In the genomic region with DNA sequence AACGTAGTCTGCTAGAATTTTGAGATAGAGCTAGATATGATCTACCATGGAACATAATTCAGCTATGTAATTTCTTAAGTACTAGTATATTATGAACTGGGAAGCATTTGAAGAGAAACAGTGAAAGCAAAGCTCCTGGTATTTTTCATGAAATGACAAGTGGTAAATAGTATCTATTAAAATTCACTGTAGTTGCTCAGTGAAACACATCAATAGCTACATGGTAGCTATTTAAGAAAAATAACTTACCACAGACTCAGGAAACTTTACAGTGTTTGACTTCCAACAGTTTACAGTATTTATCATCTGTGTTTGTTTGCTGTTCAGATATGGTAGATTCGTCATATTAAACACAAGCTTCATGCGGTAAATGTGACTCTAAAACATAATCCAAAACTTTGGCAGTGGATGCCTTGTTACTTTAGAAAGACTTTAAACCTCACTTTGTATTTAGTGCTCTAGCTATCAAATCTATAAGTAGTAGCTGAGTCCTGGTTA, we compare ENCODE assay signal across 28 cellular contexts. TPM values are rescaled to one million over a fixed set of nuclear protein-coding genes. Genes with fewer than 3 reads are reported as not detected.
DNase-seq lines count a peak whose midpoint lies in the region; ATAC-seq, FAIRE-seq and TF ChIP-seq lines count a peak whose summit lies in the region.
"Had no signal": no experiment of that assay in that cellular context is flagged by ENCODE, and none has a peak within 500 bp of the region (broad histone marks: within the 10 kb centered on the region; RNA-seq: fewer than 3 reads in every experiment).

No MANE protein-coding gene starts in this region.

- no peak for ATAC-seq in A549
- ATAC-seq: activated naive CD4-positive, alpha-beta T cell treated with anti-CD3 and anti-CD28 coated beads, Interleukin-2, amount 50 U/mL, for 72 hours; left cardiac atrium had no signal

- no peaks in the 10 kb centered on the region for H3K27me3 Mint-ChIP-seq in CD4-positive, alpha-beta memory T cell

- no peaks in the 10 kb centered on the region for H3K9me1 ChIP-seq in keratinocyte (ENCODE audit: control insufficient read depth, extremely low read depth, insufficient read depth, low read length)

- dilution Hi-C loops in keratinocyte (cut with MboI; ENCODE audit: extremely low pct_ligation_motif_present, low sequenced_read_pairs), result no loop called here

- no peak for TF ChIP-seq RAD21 in A549 (conservative IDR thresholded peaks at IDR 0.05 in 1 of 2, IDR thresholded peaks at IDR 0.05 in 1 of 2)

- H3K4me1 ChIP-seq in A549 (peaks cover 86% of the 10 kb centered on the region), OCI-LY1 (ENCODE audit: insufficient read depth, low read length, severe bottlenecking) (peaks cover 70% of the 10 kb centered on the region), keratinocyte (ENCODE audit: control insufficient read depth, extremely low read depth, insufficient read depth, low read length) (peaks cover 14% of the 10 kb centered on the region)
- H3K4me1 ChIP-seq in CD4-positive, alpha-beta memory T cell (ENCODE audit: insufficient read depth, low read length), result peaks cover 95% of the 10 kb centered on the region

- intact Hi-C loops in CD4-positive, alpha-beta memory T cell (cut with micrococcal nuclease), result loop anchor here (2.0 kb wide), 1 partner anchor 17 kb away; no protein-coding TSS in a partner anchor

- POLR2A ChIA-PET in A549 (lab: Yijun Ruan, JAX) (no interaction called here), HEK293T (lab: Yijun Ruan, JAX) (interaction anchor here (1.2 kb wide), 2 partner anchors 23 to 26 kb away, joined by 4 to 8 read pairs; a partner anchor contains a TSS)
- POLR2A ChIA-PET in CD4-positive, alpha-beta memory T cell (lab: Charles Lee; ENCODE audit: partially characterized antibody), result interaction anchor here (0.6 to 12.7 kb wide), 12 partner anchors 8 to 202 kb away, joined by 3 to 106 read pairs (median 3); a partner anchor contains a TSS

- no peaks in the 10 kb centered on the region for H3K36me3 ChIP-seq in CD4-positive, alpha-beta memory T cell (ENCODE audit: insufficient read depth, low read length)
- H3K36me3 ChIP-seq in OCI-LY1 (ENCODE audit: insufficient read depth, low read length) (peaks cover 4% of the 10 kb centered on the region; the same call in 1 of the 2 replicates), keratinocyte (ENCODE audit: control insufficient read depth in 2 of 2, extremely low read depth in 1 of 2, insufficient read depth in 2 of 2, low read length in 2 of 2) (peaks cover 0 to 2% of the 10 kb centered on the region in 2 experiments)
- H3K36me3 ChIP-seq: ascending aorta, cardiac muscle cell, esophagus squamous epithelium, SJSA1 had no signal

- no peak for TF ChIP-seq EP300 in A549 (IDR thresholded peaks at IDR 0.05)

- no peak overlapping the region for H2AFZ ChIP-seq in OCI-LY1 (ENCODE audit: low read length)
- H2AFZ ChIP-seq in keratinocyte (ENCODE audit: control insufficient read depth, low read length), result no peak overlapping the region

- H3K79me2 ChIP-seq in OCI-LY1 (ENCODE audit: insufficient read depth, low read length) (peaks cover 94% of the 10 kb centered on the region), keratinocyte (ENCODE audit: control insufficient read depth, insufficient read depth, low read length) (peaks cover 98% of the 10 kb centered on the region)

- H3K27ac ChIP-seq in A549, result no peak overlapping the region
- no peak overlapping the region for H3K27ac ChIP-seq in CD4-positive, alpha-beta memory T cell (ENCODE audit: low read depth, low read length)
- no peak overlapping the region for H3K27ac ChIP-seq in OCI-LY1 (ENCODE audit: low read depth, low read length, poor library complexity, severe bottlenecking)
- H3K27ac ChIP-seq in keratinocyte (ENCODE audit: control insufficient read depth, insufficient read depth, low read length), result no peak overlapping the region
- H3K27ac ChIP-seq: ascending aorta, cardiac muscle cell, esophagus squamous epithelium, SJSA1 had no signal

- CTCF ChIA-PET in A549 (lab: Yijun Ruan, JAX), result interaction anchor here (0.5 to 3.2 kb wide), 7 partner anchors 23 to 335 kb away, joined by 3 to 15 read pairs (median 3); no protein-coding TSS in a partner anchor
- CTCF ChIA-PET in CD4-positive, alpha-beta memory T cell (lab: Charles Lee; ENCODE audit: partially characterized antibody), result interaction anchor here (0.7 to 6.5 kb wide), 16 partner anchors 9 to 202 kb away, joined by 3 to 51 read pairs (median 4); a partner anchor contains a TSS
- CTCF ChIA-PET in HEK293T (lab: Yijun Ruan, JAX), result no interaction called here

- peak overlapping the region in 5 of 8 donors; percentile 34 to 58 (median 51) for H3K4me3 Mint-ChIP-seq in CD4-positive, alpha-beta memory T cell
- H3K4me3 Mint-ChIP-seq: activated T-helper 1 cell treated with anti-CD3 and anti-CD28 coated beads, Interleukin-12 subunit alpha, Interleukin-12 subunit beta, Interleukin-2, Interleukin-4 antibody, amounts not matched to agents 30 ng/mL and 10 ng/mL and 1 ng/mL, durations not matched to agents 14 hours and 24 hours and 36 hours; CD14-positive monocyte; H9 had no signal

- TF ChIP-seq CTCF in A549 (IDR thresholded peaks at IDR 0.05) (no peak), OCI-LY1 (IDR thresholded peaks at IDR 0.05; ENCODE audit: low read length) (no peak), keratinocyte (optimal IDR thresholded peaks at IDR 0.05 in 1 of 3, IDR thresholded peaks at IDR 0.05 in 1 of 3, conservative IDR thresholded peaks at IDR 0.05 in 1 of 3; ENCODE audit: extremely low read depth in 1 of 3, insufficient read depth in 2 of 3, low read length in 3 of 3) (no peak)

- H3K4me2 ChIP-seq in A549 (peak overlapping the region; percentile 14; the same call in 2 of the 3 replicates), OCI-LY1 (ENCODE audit: low read length) (peak overlapping the region; percentile 19; the same call in 1 of the 2 replicates), keratinocyte (ENCODE audit: control insufficient read depth, extremely low read depth, insufficient read depth, low read depth, low read length) (no peak overlapping the region)

- H3K9ac ChIP-seq in OCI-LY1 (ENCODE audit: low read length) (no peak overlapping the region), keratinocyte (ENCODE audit: control insufficient read depth, extremely low read depth, insufficient read depth, low read length) (no peak overlapping the region)

- no peaks in the 10 kb centered on the region for H3K9me3 ChIP-seq in A549
- no peaks in the 10 kb centered on the region for H3K9me3 ChIP-seq in CD4-positive, alpha-beta memory T cell (ENCODE audit: control insufficient read depth in 1 of 2, low read length in 2 of 2)
- H3K9me3 ChIP-seq in OCI-LY1 (ENCODE audit: low read length), result no peaks in the 10 kb centered on the region
- no peaks in the 10 kb centered on the region for H3K9me3 ChIP-seq in keratinocyte (ENCODE audit: control insufficient read depth, low read depth, low read length)
- H3K9me3 ChIP-seq: ascending aorta, esophagus squamous epithelium, SJSA1 had no signal

- 72% methylated on average over 3 of the region's 3 CpGs for WGBS in A549 (ENCODE audit: missing lambda C conversion rate)

- H3K4me3 ChIP-seq in A549, result no peak overlapping the region
- no peak overlapping the region for H3K4me3 ChIP-seq in CD4-positive, alpha-beta memory T cell (ENCODE audit: low read length in 2 of 2)
- no peak overlapping the region for H3K4me3 ChIP-seq in OCI-LY1 (ENCODE audit: low read depth, low read length, poor library complexity, severe bottlenecking)
- H3K4me3 ChIP-seq in keratinocyte (ENCODE audit: control insufficient read depth in 2 of 3, extremely low read depth in 1 of 3, insufficient read depth in 2 of 3, low read depth in 1 of 3, low read length in 3 of 3), result no peak overlapping the region
- H3K4me3 ChIP-seq: ascending aorta, cardiac muscle cell, esophagus squamous epithelium, SJSA1 had no signal

- H4K20me1 ChIP-seq in OCI-LY1 (ENCODE audit: insufficient read depth, low read length) (no peaks in the 10 kb centered on the region), keratinocyte (ENCODE audit: control insufficient read depth, extremely low read depth, insufficient read depth, low read length) (no peaks in the 10 kb centered on the region)

- peaks cover 62 to 93% (median 79%) of the 10 kb centered on the region in 4 donors for H3K4me1 Mint-ChIP-seq in CD4-positive, alpha-beta memory T cell

- 0 out of 2 replicates have a peak, but pooled peaks cover 3% of the 10 kb centered on the region for H3F3A ChIP-seq in OCI-LY1 (ENCODE audit: insufficient read depth, low read length)

- FAIRE-seq in A549 (lab: Jason Lieb, UNC) (peak; percentile 74), keratinocyte (lab: Jason Lieb, UNC) (peak; percentile 5)
- FAIRE-seq: endometrium, TTC549, urothelium cell line had no signal

- DNase-seq in A549 (ENCODE audit: low read depth in 1 of 2, low spot score in 1 of 2), result no peak
- no peak for DNase-seq in CD4-positive, alpha-beta memory T cell
- no peak for DNase-seq in keratinocyte (ENCODE audit: low read depth, low spot score)
- no peak for DNase-seq in HEK293T (ENCODE audit: extremely low spot score)
- DNase-seq in DMS153 (lab: John Stamatoyannopoulos, UW), result no peak
- no peak for DNase-seq in DMS53 treated with DMSO at 0.1 percent for 48 hours (lab: John Stamatoyannopoulos, UW; ENCODE audit: unreplicated experiment)
- DNase-seq: activated CD4-positive, alpha-beta T cell treated with anti-CD3 and anti-CD28 coated beads for 1 hour; esophagus squamous epithelium; H9; KG1; left cardiac atrium; MM.1S; NCI-H2029 treated with DMSO at 0.1 percent for 48 hours; NCI-H345; NCI-H748 treated with DMSO at 0.1 percent for 48 hours; RPMI8226; stimulated activated CD4-positive, alpha-beta T cell treated with anti-CD3 and anti-CD28 coated beads, Interleukin-15, amount 100 ng/mL, for 24 hours; stimulated activated naive CD4-positive, alpha-beta T cell had no signal

- no peak for TF ChIP-seq POLR2A in A549 (IDR thresholded peaks at IDR 0.05; ENCODE audit: low read length)

- H3K36me3 Mint-ChIP-seq in CD4-positive, alpha-beta memory T cell, result peaks cover 4 to 12% of the 10 kb centered on the region in 2 donors
- H3K36me3 Mint-ChIP-seq: activated naive CD4-positive, alpha-beta T cell treated with anti-CD3 and anti-CD28 coated beads, Interleukin-2, amount 50 U/mL, for 72 hours had no signal

- H3K27ac Mint-ChIP-seq in CD4-positive, alpha-beta memory T cell, result peak overlapping the region; percentile 26 to 81 (median 71)
- H3K27ac Mint-ChIP-seq: CD14-positive monocyte, H9 had no signal

- H3K27me3 ChIP-seq in CD4-positive, alpha-beta memory T cell (ENCODE audit: insufficient read depth, low read length), result no peaks in the 10 kb centered on the region
- H3K27me3 ChIP-seq in OCI-LY1 (ENCODE audit: insufficient read depth, low read length), result no peaks in the 10 kb centered on the region
- H3K27me3 ChIP-seq in keratinocyte (ENCODE audit: control insufficient read depth, extremely low read depth, insufficient read depth, low read length), result no peaks in the 10 kb centered on the region
- H3K27me3 ChIP-seq: ascending aorta, cardiac muscle cell, esophagus squamous epithelium, SJSA1 had no signal

- no peaks in the 10 kb centered on the region for H3K9me2 ChIP-seq in OCI-LY1 (ENCODE audit: low read depth, low read length)

- H3K9me3 Mint-ChIP-seq in CD4-positive, alpha-beta memory T cell, result no peaks in the 10 kb centered on the region
- H3K9me3 Mint-ChIP-seq: activated naive CD4-positive, alpha-beta T cell treated with anti-CD3 and anti-CD28 coated beads, Interleukin-2, amount 50 U/mL, for 72 hours; activated T-helper 1 cell treated with anti-CD3 and anti-CD28 coated beads, Interleukin-12 subunit alpha, Interleukin-12 subunit beta, Interleukin-2, Interleukin-4 antibody, amounts not matched to agents 30 ng/mL and 10 ng/mL and 1 ng/mL, durations not matched to agents 14 hours and 24 hours and 36 hours; H9 had no signal

RNA-seq across cellular contexts. Expression of a gene that starts 25.2 kb away (rescaled TPM):
- polyA plus RNA-seq in A549 (2011; rRNA removed), result 98.0 and 175 TPM in 2 replicates
- polyA plus RNA-seq in A549 (2012; cell fraction: cytosol; rRNA removed), result 61.5 and 98.3 TPM in 2 replicates
- 114 and 124 TPM in 2 replicates for polyA plus RNA-seq in A549 (2012; cell fraction: nucleus; rRNA removed)
- 83.8 to 88.4 TPM (median 87.4 TPM) in 3 replicates for polyA plus RNA-seq in A549 (2017; fragmentation: RNase III; extraction: RNeasy Plus Mini Kit Qiagen cat#74134 plus additional on column Dnase treatment)
- polyA minus RNA-seq in A549 (2011; rRNA and poly(A)+ RNA removed), result 625 and 790 TPM in 2 replicates
- total RNA-seq in CD4-positive, alpha-beta memory T cell, result 100 to 1,000 TPM; 192 to 194 TPM
- polyA plus RNA-seq in CD4-positive, alpha-beta memory T cell, result 10 to 100 TPM in 1 of 2 donors, 1 to 10 TPM in 1; 4.5 to 49.5 TPM
- 72.3 to 127 TPM (median 73.9 TPM) in 3 replicates for polyA plus RNA-seq in keratinocyte
- 360 TPM for polyA plus RNA-seq in keratinocyte (2011; ENCODE audit: low read depth)
- polyA plus RNA-seq in keratinocyte (2011; cell fraction: cytosol; rRNA removed), result 92.3 and 106 TPM in 2 replicates
- 202 and 258 TPM in 2 replicates for polyA plus RNA-seq in keratinocyte (2011; cell fraction: nucleus; rRNA removed)
- 79.1 and 106 TPM in 2 replicates for polyA plus RNA-seq in keratinocyte (2012; ENCODE audit: low replicate concordance)
- 289 to 460 TPM (median 360 TPM) in 3 replicates for polyA minus RNA-seq in keratinocyte
- 279 TPM for polyA minus RNA-seq in keratinocyte (2011; cell fraction: cytosol; rRNA and poly(A)+ RNA removed)
- 384 and 783 TPM in 2 replicates for polyA minus RNA-seq in keratinocyte (2011; cell fraction: nucleus; rRNA and poly(A)+ RNA removed)
